Comparison of ENCODE assay signal across 1 cellular context in the genomic region with DNA sequence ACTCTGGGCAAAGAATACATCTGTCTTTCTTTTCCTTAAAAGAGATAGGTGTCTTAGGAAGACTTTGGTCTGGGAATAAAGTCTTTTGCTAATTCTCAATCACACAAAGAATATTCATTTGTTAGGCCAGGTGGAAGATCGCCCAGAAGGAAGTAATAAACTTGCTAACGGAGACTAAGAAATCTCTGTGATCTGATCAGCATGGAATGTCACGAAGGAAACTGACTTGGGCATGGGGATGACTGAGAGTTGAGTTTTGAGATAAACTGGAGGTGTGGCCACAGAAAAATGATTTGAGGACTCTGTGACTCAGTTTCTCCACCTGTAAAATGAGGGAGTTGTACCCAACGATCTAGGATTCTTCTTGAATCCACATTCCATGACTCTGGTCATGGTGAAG.
TF ChIP-seq lines count a peak whose summit lies in the region.

No MANE protein-coding gene starts in this region.

TF ChIP-seq in GM23338, 12 proteins besides CTCF, POLR2A, EP300 and RAD21 (continued from another document):
- TF ChIP-seq, protein P1, sequence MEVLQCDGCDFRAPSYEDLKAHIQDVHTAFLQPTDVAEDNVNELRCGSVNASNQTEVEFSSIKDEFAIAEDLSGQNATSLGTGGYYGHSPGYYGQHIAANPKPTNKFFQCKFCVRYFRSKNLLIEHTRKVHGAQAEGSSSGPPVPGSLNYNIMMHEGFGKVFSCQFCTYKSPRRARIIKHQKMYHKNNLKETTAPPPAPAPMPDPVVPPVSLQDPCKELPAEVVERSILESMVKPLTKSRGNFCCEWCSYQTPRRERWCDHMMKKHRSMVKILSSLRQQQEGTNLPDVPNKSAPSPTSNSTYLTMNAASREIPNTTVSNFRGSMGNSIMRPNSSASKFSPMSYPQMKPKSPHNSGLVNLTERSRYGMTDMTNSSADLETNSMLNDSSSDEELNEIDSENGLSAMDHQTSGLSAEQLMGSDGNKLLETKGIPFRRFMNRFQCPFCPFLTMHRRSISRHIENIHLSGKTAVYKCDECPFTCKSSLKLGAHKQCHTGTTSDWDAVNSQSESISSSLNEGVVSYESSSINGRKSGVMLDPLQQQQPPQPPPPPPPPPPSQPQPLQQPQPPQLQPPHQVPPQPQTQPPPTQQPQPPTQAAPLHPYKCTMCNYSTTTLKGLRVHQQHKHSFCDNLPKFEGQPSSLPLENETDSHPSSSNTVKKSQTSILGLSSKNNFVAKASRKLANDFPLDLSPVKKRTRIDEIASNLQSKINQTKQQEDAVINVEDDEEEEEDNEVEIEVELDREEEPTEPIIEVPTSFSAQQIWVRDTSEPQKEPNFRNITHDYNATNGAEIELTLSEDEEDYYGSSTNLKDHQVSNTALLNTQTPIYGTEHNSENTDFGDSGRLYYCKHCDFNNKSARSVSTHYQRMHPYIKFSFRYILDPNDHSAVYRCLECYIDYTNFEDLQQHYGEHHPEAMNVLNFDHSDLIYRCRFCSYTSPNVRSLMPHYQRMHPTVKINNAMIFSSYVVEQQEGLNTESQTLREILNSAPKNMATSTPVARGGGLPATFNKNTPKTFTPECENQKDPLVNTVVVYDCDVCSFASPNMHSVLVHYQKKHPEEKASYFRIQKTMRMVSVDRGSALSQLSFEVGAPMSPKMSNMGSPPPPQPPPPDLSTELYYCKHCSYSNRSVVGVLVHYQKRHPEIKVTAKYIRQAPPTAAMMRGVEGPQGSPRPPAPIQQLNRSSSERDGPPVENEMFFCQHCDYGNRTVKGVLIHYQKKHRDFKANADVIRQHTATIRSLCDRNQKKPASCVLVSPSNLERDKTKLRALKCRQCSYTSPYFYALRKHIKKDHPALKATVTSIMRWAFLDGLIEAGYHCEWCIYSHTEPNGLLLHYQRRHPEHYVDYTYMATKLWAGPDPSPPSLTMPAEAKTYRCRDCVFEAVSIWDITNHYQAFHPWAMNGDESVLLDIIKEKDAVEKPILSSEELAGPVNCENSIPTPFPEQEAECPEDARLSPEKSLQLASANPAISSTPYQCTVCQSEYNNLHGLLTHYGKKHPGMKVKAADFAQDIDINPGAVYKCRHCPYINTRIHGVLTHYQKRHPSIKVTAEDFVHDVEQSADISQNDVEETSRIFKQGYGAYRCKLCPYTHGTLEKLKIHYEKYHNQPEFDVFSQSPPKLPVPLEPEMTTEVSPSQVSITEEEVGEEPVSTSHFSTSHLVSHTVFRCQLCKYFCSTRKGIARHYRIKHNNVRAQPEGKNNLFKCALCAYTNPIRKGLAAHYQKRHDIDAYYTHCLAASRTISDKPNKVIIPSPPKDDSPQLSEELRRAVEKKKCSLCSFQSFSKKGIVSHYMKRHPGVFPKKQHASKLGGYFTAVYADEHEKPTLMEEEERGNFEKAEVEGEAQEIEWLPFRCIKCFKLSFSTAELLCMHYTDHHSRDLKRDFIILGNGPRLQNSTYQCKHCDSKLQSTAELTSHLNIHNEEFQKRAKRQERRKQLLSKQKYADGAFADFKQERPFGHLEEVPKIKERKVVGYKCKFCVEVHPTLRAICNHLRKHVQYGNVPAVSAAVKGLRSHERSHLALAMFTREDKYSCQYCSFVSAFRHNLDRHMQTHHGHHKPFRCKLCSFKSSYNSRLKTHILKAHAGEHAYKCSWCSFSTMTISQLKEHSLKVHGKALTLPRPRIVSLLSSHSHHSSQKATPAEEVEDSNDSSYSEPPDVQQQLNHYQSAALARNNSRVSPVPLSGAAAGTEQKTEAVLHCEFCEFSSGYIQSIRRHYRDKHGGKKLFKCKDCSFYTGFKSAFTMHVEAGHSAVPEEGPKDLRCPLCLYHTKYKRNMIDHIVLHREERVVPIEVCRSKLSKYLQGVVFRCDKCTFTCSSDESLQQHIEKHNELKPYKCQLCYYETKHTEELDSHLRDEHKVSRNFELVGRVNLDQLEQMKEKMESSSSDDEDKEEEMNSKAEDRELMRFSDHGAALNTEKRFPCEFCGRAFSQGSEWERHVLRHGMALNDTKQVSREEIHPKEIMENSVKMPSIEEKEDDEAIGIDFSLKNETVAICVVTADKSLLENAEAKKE (CRISPR knock-in tag; IDR thresholded peaks at IDR 0.05), result no peak
- TF ChIP-seq, protein P2, sequence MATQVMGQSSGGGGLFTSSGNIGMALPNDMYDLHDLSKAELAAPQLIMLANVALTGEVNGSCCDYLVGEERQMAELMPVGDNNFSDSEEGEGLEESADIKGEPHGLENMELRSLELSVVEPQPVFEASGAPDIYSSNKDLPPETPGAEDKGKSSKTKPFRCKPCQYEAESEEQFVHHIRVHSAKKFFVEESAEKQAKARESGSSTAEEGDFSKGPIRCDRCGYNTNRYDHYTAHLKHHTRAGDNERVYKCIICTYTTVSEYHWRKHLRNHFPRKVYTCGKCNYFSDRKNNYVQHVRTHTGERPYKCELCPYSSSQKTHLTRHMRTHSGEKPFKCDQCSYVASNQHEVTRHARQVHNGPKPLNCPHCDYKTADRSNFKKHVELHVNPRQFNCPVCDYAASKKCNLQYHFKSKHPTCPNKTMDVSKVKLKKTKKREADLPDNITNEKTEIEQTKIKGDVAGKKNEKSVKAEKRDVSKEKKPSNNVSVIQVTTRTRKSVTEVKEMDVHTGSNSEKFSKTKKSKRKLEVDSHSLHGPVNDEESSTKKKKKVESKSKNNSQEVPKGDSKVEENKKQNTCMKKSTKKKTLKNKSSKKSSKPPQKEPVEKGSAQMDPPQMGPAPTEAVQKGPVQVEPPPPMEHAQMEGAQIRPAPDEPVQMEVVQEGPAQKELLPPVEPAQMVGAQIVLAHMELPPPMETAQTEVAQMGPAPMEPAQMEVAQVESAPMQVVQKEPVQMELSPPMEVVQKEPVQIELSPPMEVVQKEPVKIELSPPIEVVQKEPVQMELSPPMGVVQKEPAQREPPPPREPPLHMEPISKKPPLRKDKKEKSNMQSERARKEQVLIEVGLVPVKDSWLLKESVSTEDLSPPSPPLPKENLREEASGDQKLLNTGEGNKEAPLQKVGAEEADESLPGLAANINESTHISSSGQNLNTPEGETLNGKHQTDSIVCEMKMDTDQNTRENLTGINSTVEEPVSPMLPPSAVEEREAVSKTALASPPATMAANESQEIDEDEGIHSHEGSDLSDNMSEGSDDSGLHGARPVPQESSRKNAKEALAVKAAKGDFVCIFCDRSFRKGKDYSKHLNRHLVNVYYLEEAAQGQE (IDR thresholded peaks at IDR 0.05; ENCODE audit: unreplicated experiment), result no peak
- TF ChIP-seq ZNF331 (CRISPR knock-in tag; IDR thresholded peaks at IDR 0.05; ENCODE audit: low read depth) (no peak), NANOG (IDR thresholded peaks at IDR 0.05; ENCODE audit: borderline replicate concordance) (no peak), JUNB (IDR thresholded peaks at IDR 0.05; ENCODE audit: unreplicated experiment) (no peak)
